Comparison of ENCODE assay signal across 8 cellular contexts in the genomic region with DNA sequence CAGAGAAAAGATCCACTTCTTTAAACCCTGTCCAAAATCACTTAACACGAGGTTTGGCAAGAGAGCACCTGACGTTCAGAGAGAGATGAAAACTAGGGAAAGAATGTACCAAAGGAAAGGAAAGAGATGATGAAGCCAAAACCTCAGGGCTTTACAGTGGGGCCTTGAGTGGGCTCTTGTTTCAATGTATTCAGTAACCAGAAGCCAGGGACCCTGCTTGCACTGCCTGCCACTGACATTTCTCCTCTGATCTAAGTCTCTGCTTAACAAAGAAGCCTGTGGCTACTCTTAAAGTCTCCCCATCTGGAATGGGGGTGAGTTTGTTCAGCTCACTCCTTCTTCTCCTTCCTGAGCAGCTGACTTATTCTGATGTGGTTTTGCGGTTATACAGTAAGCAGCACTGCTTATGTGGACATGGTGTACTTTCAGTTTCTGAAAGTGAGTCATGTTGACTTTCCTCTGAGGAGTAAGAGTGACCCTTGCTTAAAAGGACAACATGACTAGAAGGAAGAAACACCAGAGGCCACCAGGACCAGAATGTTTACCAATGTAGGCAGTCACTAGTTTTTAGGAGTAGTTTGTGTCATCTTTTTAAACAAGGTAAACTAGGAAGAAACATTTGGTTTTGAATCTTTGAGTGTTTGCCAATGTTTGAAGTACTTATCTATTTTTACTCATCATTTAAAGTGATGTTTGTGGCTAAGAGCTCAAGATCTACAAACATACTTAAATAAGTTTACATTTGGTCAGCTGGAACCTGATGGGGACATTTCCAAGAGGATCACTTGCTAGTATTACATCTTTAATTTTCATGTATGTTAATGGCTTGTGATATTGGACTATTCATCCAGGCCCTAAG.
DNase-seq lines count a peak whose midpoint lies in the region; ATAC-seq and TF ChIP-seq lines count a peak whose summit lies in the region.

No MANE protein-coding gene starts in this region.

- DNase-seq in activated T-cell treated with anti-CD3 and anti-CD28 coated beads, Interleukin-2, amount 50 U/mL, for 24 hours, result no peak
- no peak for DNase-seq in activated T-cell treated with anti-CD3 and anti-CD28 coated beads, Interleukin-2, amount 50 U/mL, for 1 hour
- DNase-seq in HFFc6 (peak; percentile 99), LoVo (ENCODE audit: low spot score) (peak; percentile 79), heart left ventricle (no peak), NCI-H69 (lab: John Stamatoyannopoulos, UW) (no peak)
- peak; percentile 35 to 41 for DNase-seq in activated T-cell treated with anti-CD3 and anti-CD28 coated beads, Interleukin-2, amount 50 U/mL, for 72 hours

- ATAC-seq in activated T-cell treated with anti-CD3 and anti-CD28 coated beads, Interleukin-2, amount 50 U/mL, for 72 hours (replicated peaks in 1 of 2), result peak; percentile 81 to 86
- peak; percentile 84 to 93 (median 89) for ATAC-seq in heart left ventricle
- peak; percentile 89 for ATAC-seq in stimulated activated memory B cell treated with anti-CD40 and anti-IgM and Interleukin-4, amounts not matched to agents 10 μg/mL and 1 μg/mL and 100 μg/mL, for 72 hours

- no peak overlapping the region for H3K4me3 ChIP-seq in heart left ventricle

- no peak for TF ChIP-seq POLR2A in heart left ventricle (IDR thresholded peaks at IDR 0.05)

- peak overlapping the region; percentile 58 for H3K27ac Mint-ChIP-seq in activated T-cell treated with anti-CD3 and anti-CD28 coated beads, Interleukin-2, amount 50 U/mL, for 24 hours
- H3K27ac Mint-ChIP-seq in HFFc6, result peak overlapping the region; percentile 67
- H3K27ac Mint-ChIP-seq in activated T-cell treated with anti-CD3 and anti-CD28 coated beads, Interleukin-2, amount 50 U/mL, for 72 hours, result peak overlapping the region; percentile 39
- H3K27ac Mint-ChIP-seq in stimulated activated memory B cell treated with anti-CD40 and anti-IgM and Interleukin-4, amounts not matched to agents 10 μg/mL and 1 μg/mL and 100 μg/mL, for 72 hours, result peak overlapping the region; percentile 4

- H3K4me1 Mint-ChIP-seq in activated T-cell treated with anti-CD3 and anti-CD28 coated beads, Interleukin-2, amount 50 U/mL, for 24 hours (ENCODE audit: low read depth), result peaks cover 35% of the 10 kb centered on the region
- peaks cover 42% of the 10 kb centered on the region for H3K4me1 Mint-ChIP-seq in HFFc6 (ENCODE audit: low read depth)
- H3K4me1 Mint-ChIP-seq in activated T-cell treated with anti-CD3 and anti-CD28 coated beads, Interleukin-2, amount 50 U/mL, for 72 hours (ENCODE audit: low read depth), result peaks cover 33% of the 10 kb centered on the region
- peaks cover 42% of the 10 kb centered on the region for H3K4me1 Mint-ChIP-seq in stimulated activated memory B cell treated with anti-CD40 and anti-IgM and Interleukin-4, amounts not matched to agents 10 μg/mL and 1 μg/mL and 100 μg/mL, for 72 hours

- intact Hi-C loops in heart left ventricle (cut with DNase I), result loop anchor here (5.0 to 10.0 kb wide), 7 partner anchors 76 to 1078 kb away; a partner anchor contains a TSS

- H3K36me3 Mint-ChIP-seq in activated T-cell treated with anti-CD3 and anti-CD28 coated beads, Interleukin-2, amount 50 U/mL, for 24 hours (ENCODE audit: low read depth), result no peaks in the 10 kb centered on the region
- no peaks in the 10 kb centered on the region for H3K36me3 Mint-ChIP-seq in HFFc6 (ENCODE audit: low read depth)
- H3K36me3 Mint-ChIP-seq in activated T-cell treated with anti-CD3 and anti-CD28 coated beads, Interleukin-2, amount 50 U/mL, for 72 hours (ENCODE audit: insufficient read depth in 2 of 2), result no peaks in the 10 kb centered on the region
- H3K36me3 Mint-ChIP-seq in stimulated activated memory B cell treated with anti-CD40 and anti-IgM and Interleukin-4, amounts not matched to agents 10 μg/mL and 1 μg/mL and 100 μg/mL, for 72 hours, result no peaks in the 10 kb centered on the region

- TF ChIP-seq CTCF in HFFc6 (IDR thresholded peaks at IDR 0.05), result no peak
- no peak for TF ChIP-seq CTCF in heart left ventricle (IDR thresholded peaks at IDR 0.05)

- H3K4me1 ChIP-seq in heart left ventricle, result peaks cover 0 to 26% (median 3%) of the 10 kb centered on the region in 12 donors

- peaks cover 0 to 7% (median 0%) of the 10 kb centered on the region in 9 donors for H3K27me3 ChIP-seq in heart left ventricle

- no peaks in the 10 kb centered on the region for H3K9me3 Mint-ChIP-seq in activated T-cell treated with anti-CD3 and anti-CD28 coated beads, Interleukin-2, amount 50 U/mL, for 24 hours
- no peaks in the 10 kb centered on the region for H3K9me3 Mint-ChIP-seq in HFFc6
- no peaks in the 10 kb centered on the region for H3K9me3 Mint-ChIP-seq in activated T-cell treated with anti-CD3 and anti-CD28 coated beads, Interleukin-2, amount 50 U/mL, for 72 hours
- H3K9me3 Mint-ChIP-seq in stimulated activated memory B cell treated with anti-CD40 and anti-IgM and Interleukin-4, amounts not matched to agents 10 μg/mL and 1 μg/mL and 100 μg/mL, for 72 hours, result no peaks in the 10 kb centered on the region

- H3K27me3 Mint-ChIP-seq in activated T-cell treated with anti-CD3 and anti-CD28 coated beads, Interleukin-2, amount 50 U/mL, for 24 hours, result no peaks in the 10 kb centered on the region
- H3K27me3 Mint-ChIP-seq in HFFc6 (ENCODE audit: insufficient read depth), result peaks cover 2% of the 10 kb centered on the region
- peaks cover 25% of the 10 kb centered on the region for H3K27me3 Mint-ChIP-seq in activated T-cell treated with anti-CD3 and anti-CD28 coated beads, Interleukin-2, amount 50 U/mL, for 72 hours (ENCODE audit: low read depth)
- H3K27me3 Mint-ChIP-seq in stimulated activated memory B cell treated with anti-CD40 and anti-IgM and Interleukin-4, amounts not matched to agents 10 μg/mL and 1 μg/mL and 100 μg/mL, for 72 hours, result no peaks in the 10 kb centered on the region

- H3K27ac ChIP-seq in heart left ventricle, result peak overlapping the region in 5 of 12 donors; percentile 10 to 63 (median 39)

- 51 to 63% (median 55%) methylated on average over 3 of the region's 3 CpGs for WGBS in heart left ventricle, 4 donors

- no peaks in the 10 kb centered on the region for H3K36me3 ChIP-seq in heart left ventricle

- peak overlapping the region; percentile 16 for H3K4me3 Mint-ChIP-seq in activated T-cell treated with anti-CD3 and anti-CD28 coated beads, Interleukin-2, amount 50 U/mL, for 24 hours
- H3K4me3 Mint-ChIP-seq in HFFc6, result peak overlapping the region; percentile 29
- peak overlapping the region; percentile 0 to 42 for H3K4me3 Mint-ChIP-seq in activated T-cell treated with anti-CD3 and anti-CD28 coated beads, Interleukin-2, amount 50 U/mL, for 72 hours
- H3K4me3 Mint-ChIP-seq in stimulated activated memory B cell treated with anti-CD40 and anti-IgM and Interleukin-4, amounts not matched to agents 10 μg/mL and 1 μg/mL and 100 μg/mL, for 72 hours, result peak overlapping the region; percentile 1

- H3K9me3 ChIP-seq in heart left ventricle, result no peaks in the 10 kb centered on the region

Comparison
In these comparisons a context has a peak if more than half of its experiments do, and no peak if none do; other contexts are left out.
1. DNase-seq: peak in HFFc6 (single experiment), LoVo (single experiment) and activated T-cell treated with anti-CD3 and anti-CD28 coated beads, Interleukin-2, amount 50 U/mL, for 72 hours (2 of 2); none in activated T-cell treated with anti-CD3 and anti-CD28 coated beads, Interleukin-2, amount 50 U/mL, for 24 hours (single experiment), activated T-cell treated with anti-CD3 and anti-CD28 coated beads, Interleukin-2, amount 50 U/mL, for 1 hour (single experiment), heart left ventricle (0 of 5) and NCI-H69 (single experiment).
2. H3K27ac Mint-ChIP-seq: peak in every context shown above with its lines; median percentile 67 in HFFc6; 58 in activated T-cell treated with anti-CD3 and anti-CD28 coated beads, Interleukin-2, amount 50 U/mL, for 24 hours; 39 in activated T-cell treated with anti-CD3 and anti-CD28 coated beads, Interleukin-2, amount 50 U/mL, for 72 hours; 4 in stimulated activated memory B cell treated with anti-CD40 and anti-IgM and Interleukin-4, amounts not matched to agents 10 μg/mL and 1 μg/mL and 100 μg/mL, for 72 hours.
3. Peak in every context shown above with its lines, with median percentiles within 50 percentile points of each other: H3K4me3 Mint-ChIP-seq and ATAC-seq.